1 cellular context compared by ENCODE assay signal in the genomic region with DNA sequence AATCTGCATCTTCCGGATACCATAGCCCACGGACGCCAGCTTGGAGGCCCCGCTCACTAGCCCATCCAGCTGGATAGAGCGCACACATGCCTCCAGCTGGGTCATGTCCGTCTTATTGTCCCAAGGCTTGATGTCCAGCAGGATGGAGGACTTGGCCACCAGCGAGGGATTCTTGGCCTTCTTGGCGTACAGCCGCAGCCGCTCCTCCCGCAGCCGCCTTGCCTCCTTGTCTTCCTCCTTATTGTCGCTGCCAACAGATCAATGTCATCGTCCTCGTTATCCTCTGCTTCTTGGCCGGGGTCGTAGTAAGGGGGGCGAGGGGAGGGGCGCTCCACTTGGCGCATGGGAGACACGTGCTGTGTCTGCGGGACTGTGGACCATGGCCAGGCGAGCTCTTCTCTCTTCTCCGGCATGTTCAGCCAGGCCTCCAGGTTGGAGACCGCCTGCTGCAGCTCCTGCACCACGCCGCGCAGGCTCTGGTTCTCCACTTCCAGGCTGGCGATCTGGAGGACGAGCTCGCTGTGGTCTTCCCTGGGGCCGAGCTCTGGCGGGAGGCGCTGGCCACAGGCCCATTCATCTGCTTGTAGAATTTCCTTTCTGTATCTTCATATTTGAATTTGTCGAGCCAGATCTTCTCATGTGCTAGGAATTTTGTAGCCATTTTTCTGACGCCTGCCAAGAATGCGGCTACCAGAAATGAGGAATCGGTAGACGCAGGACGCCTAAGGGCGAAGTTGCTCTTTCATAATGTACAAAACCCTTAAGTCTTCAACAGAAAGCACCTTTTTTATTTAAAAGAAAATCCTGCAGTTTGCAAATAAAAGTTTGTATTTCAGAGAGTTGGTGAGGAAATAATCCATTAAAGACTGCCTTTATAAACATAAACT.
TF ChIP-seq lines count a peak whose summit lies in the region.

No MANE protein-coding gene starts in this region.

TF ChIP-seq in H1, 55 proteins besides CTCF, POLR2A, EP300 and RAD21:
- TF ChIP-seq TEAD4 (IDR thresholded peaks at IDR 0.05; ENCODE audit: low read depth, low read length) (no peak), BCL11A (IDR thresholded peaks at IDR 0.05; ENCODE audit: low read depth in 2 of 2, low read length in 2 of 2) (no peak), POLR2AphosphoS5 (IDR thresholded peaks at IDR 0.05; ENCODE audit: low read depth, low read length) (no peak), ASH2L (IDR thresholded peaks at IDR 0.05; ENCODE audit: low read length) (no peak)
- TF ChIP-seq, protein P1, sequence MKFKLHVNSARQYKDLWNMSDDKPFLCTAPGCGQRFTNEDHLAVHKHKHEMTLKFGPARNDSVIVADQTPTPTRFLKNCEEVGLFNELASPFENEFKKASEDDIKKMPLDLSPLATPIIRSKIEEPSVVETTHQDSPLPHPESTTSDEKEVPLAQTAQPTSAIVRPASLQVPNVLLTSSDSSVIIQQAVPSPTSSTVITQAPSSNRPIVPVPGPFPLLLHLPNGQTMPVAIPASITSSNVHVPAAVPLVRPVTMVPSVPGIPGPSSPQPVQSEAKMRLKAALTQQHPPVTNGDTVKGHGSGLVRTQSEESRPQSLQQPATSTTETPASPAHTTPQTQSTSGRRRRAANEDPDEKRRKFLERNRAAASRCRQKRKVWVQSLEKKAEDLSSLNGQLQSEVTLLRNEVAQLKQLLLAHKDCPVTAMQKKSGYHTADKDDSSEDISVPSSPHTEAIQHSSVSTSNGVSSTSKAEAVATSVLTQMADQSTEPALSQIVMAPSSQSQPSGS (IDR thresholded peaks at IDR 0.05; ENCODE audit: low read length): no peak
- TF ChIP-seq, protein P2, sequence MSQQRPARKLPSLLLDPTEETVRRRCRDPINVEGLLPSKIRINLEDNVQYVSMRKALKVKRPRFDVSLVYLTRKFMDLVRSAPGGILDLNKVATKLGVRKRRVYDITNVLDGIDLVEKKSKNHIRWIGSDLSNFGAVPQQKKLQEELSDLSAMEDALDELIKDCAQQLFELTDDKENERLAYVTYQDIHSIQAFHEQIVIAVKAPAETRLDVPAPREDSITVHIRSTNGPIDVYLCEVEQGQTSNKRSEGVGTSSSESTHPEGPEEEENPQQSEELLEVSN (IDR thresholded peaks at IDR 0.05): no peak
TF ChIP-seq in H1: peak in this region for 0.
